In the genomic region with DNA sequence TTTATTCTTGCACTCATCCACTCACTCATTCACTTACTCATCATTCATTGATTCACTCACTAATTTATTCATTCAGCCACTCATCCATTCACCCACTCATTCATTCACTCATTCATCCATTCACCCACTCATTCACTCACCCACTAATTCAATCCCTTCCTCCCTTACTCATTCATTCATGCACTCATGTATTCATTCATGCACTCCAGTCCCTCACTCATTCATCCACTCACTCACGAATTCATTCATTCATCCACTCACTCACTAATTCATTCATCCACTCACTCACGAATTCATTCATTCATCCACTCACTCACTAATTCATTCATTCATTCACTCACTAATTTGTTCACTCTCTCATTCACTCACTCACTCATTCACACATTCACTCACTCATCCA, we compare ENCODE assay signal across 1 cellular context.
TF ChIP-seq lines count a peak whose summit lies in the region.

No MANE protein-coding gene starts in this region.

TF ChIP-seq in GM12878, 131 proteins besides CTCF, POLR2A, EP300 and RAD21:
- TF ChIP-seq YY1 (IDR thresholded peaks at IDR 0.05; ENCODE audit: low read depth, low read length) (no peak), ZNF24 (IDR thresholded peaks at IDR 0.05) (0 out of 2 replicates have a peak, but pooled peaks have one; percentile 64)
